ENCODE assay signal across 16 cellular contexts in the genomic region with DNA sequence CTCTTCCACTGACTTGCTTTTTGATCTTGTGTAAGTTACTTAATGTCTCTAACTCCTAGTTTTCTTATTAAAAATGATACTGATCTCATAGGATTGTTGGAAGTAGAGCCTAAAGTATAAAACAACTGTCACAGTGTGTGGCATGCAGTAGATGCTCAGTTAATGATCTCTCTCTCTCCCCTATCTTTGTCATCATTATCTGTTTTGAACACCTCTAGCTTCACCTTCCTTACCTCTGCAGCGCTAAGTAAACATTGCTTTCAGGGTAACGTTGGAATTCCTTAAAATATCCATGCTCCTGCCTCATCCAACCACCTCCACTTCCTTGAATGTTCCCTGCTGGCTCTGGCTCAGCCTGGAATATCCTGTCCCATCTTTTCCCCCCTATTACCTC.
DNase-seq lines count a peak whose midpoint lies in the region; ATAC-seq and TF ChIP-seq lines count a peak whose summit lies in the region.
"Had no signal": no experiment of that assay in that cellular context is flagged by ENCODE, and none has a peak within 500 bp of the region (broad histone marks: within the 10 kb centered on the region; RNA-seq: fewer than 3 reads in every experiment).

No MANE protein-coding gene starts in this region.

- intact Hi-C loops in PC-9 (cut with micrococcal nuclease; ENCODE audit: unreplicated experiment) = no loop called here
- intact Hi-C loops in spleen (cut with DNase I; ENCODE audit: low total_unique reads) = loop anchor here (10.0 kb wide), 1 partner anchor 59 kb away; no protein-coding TSS in a partner anchor

- no peak for DNase-seq in activated naive CD8-positive, alpha-beta T cell treated with anti-CD3 and anti-CD28 coated beads, Interleukin-2, amount 50 U/mL, for 24 hours
- no peak for DNase-seq in PC-9
- no peak for DNase-seq in epithelial cell of prostate (ENCODE audit: low read depth, low spot score)
- no peak for DNase-seq in spleen
- DNase-seq in type B pancreatic cell (ENCODE audit: extremely low spot score, unreplicated experiment) = no peak
- no peak for DNase-seq in cerebellar nuclear complex (lab: John Stamatoyannopoulos, UW)
- DNase-seq: ACHN; activated CD8-positive, alpha-beta memory T cell treated with anti-CD3 and anti-CD28 coated beads, Interleukin-2, amount 10 ng/mL, durations not matched to agents 7 days and 5 days; anterior cingulate cortex; cortex of kidney; MM.1S; NCI-H1694; stomach; T-helper 1 cell had no signal

- 74 to 89% (median 88%) methylated on average over 2 of the region's 2 CpGs for WGBS in spleen, 5 donors

- no peak overlapping the region for H3K27ac ChIP-seq in PC-9
- H3K27ac ChIP-seq in epithelial cell of prostate = peak overlapping the region; percentile 71
- peak overlapping the region in 5 of 8 donors; percentile 38 to 67 (median 40) for H3K27ac ChIP-seq in spleen

- H3K9me3 Mint-ChIP-seq in activated naive CD8-positive, alpha-beta T cell (ENCODE audit: low read depth) = no peaks in the 10 kb centered on the region
- no peaks in the 10 kb centered on the region for H3K9me3 Mint-ChIP-seq in activated naive CD8-positive, alpha-beta T cell treated with anti-CD3 and anti-CD28 coated beads, Interleukin-2, amount 50 U/mL, for 24 hours
- no peaks in the 10 kb centered on the region for H3K9me3 Mint-ChIP-seq in type B pancreatic cell

- CTCF ChIA-PET in PC-9 (lab: Charles Lee) = no interaction called here

- H3K9me3 ChIP-seq in PC-9 (ENCODE audit: insufficient read depth, low read depth) (no peaks in the 10 kb centered on the region), spleen (no peaks in the 10 kb centered on the region)
- H3K9me3 ChIP-seq: stomach had no signal

- peaks cover 4% of the 10 kb centered on the region for H3K36me3 Mint-ChIP-seq in activated naive CD8-positive, alpha-beta T cell
- H3K36me3 Mint-ChIP-seq in activated naive CD8-positive, alpha-beta T cell treated with anti-CD3 and anti-CD28 coated beads, Interleukin-2, amount 50 U/mL, for 24 hours (ENCODE audit: low read depth) = peaks cover 12% of the 10 kb centered on the region
- no peaks in the 10 kb centered on the region for H3K36me3 Mint-ChIP-seq in type B pancreatic cell
- H3K36me3 Mint-ChIP-seq: activated CD8-positive, alpha-beta memory T cell treated with anti-CD3 and anti-CD28 coated beads, Interleukin-2, amount 10 ng/mL, durations not matched to agents 7 days and 5 days had no signal

- no peak overlapping the region for H2AFZ ChIP-seq in PC-9

- TF ChIP-seq CTCF in PC-9 (conservative IDR thresholded peaks at IDR 0.05) = no peak
- no peak for TF ChIP-seq CTCF in spleen (IDR thresholded peaks at IDR 0.05 in 8 of 11, conservative IDR thresholded peaks at IDR 0.05 in 3 of 11)
- no peak for TF ChIP-seq CTCF in type B pancreatic cell (conservative IDR thresholded peaks at IDR 0.05)

- peaks cover 37% of the 10 kb centered on the region for H3K79me2 ChIP-seq in PC-9 (ENCODE audit: low read depth)

- H3K27me3 ChIP-seq in PC-9 (ENCODE audit: insufficient read depth, low read depth) (no peaks in the 10 kb centered on the region), spleen (replicated peaks in 1 of 7) (no peaks in the 10 kb centered on the region)
- H3K27me3 ChIP-seq: stomach had no signal

- H3K4me3 Mint-ChIP-seq in activated naive CD8-positive, alpha-beta T cell = peak overlapping the region; percentile 27
- H3K4me3 Mint-ChIP-seq in activated naive CD8-positive, alpha-beta T cell treated with anti-CD3 and anti-CD28 coated beads, Interleukin-2, amount 50 U/mL, for 24 hours = no peak overlapping the region
- no peak overlapping the region for H3K4me3 Mint-ChIP-seq in type B pancreatic cell
- H3K4me3 Mint-ChIP-seq: activated CD8-positive, alpha-beta memory T cell treated with anti-CD3 and anti-CD28 coated beads, Interleukin-2, amount 10 ng/mL, durations not matched to agents 7 days and 5 days had no signal

- H3K4me1 ChIP-seq in PC-9 (replicated peaks; ENCODE audit: insufficient read depth) (peaks cover 73% of the 10 kb centered on the region), spleen (peaks cover 26 to 98% (median 60%) of the 10 kb centered on the region in 6 donors)

- H3K36me3 ChIP-seq in PC-9 (ENCODE audit: low read depth) (no peaks in the 10 kb centered on the region), spleen (peaks cover 0 to 4% (median 0%) of the 10 kb centered on the region in 6 donors)
- H3K36me3 ChIP-seq: stomach had no signal

- H3K27me3 Mint-ChIP-seq in activated naive CD8-positive, alpha-beta T cell = no peaks in the 10 kb centered on the region
- H3K27me3 Mint-ChIP-seq in activated naive CD8-positive, alpha-beta T cell treated with anti-CD3 and anti-CD28 coated beads, Interleukin-2, amount 50 U/mL, for 24 hours = no peaks in the 10 kb centered on the region
- peaks cover 3% of the 10 kb centered on the region for H3K27me3 Mint-ChIP-seq in type B pancreatic cell
- H3K27me3 Mint-ChIP-seq: activated CD8-positive, alpha-beta memory T cell treated with anti-CD3 and anti-CD28 coated beads, Interleukin-2, amount 10 ng/mL, durations not matched to agents 7 days and 5 days had no signal

- TF ChIP-seq POLR2A in spleen (IDR thresholded peaks at IDR 0.05) = no peak

- BruUV-seq in PC-9 (replicated peaks; lab: Mats Ljungman, UMichigan) = no TSS peak

- no peaks in the 10 kb centered on the region for H4K20me1 ChIP-seq in PC-9 (ENCODE audit: insufficient read depth)

- peak overlapping the region; percentile 24; the same call in 1 of the 2 replicates for H3K4me2 ChIP-seq in PC-9

- no peaks in the 10 kb centered on the region for H3K9me2 ChIP-seq in PC-9 (ENCODE audit: insufficient read depth)

- ATAC-seq in activated naive CD8-positive, alpha-beta T cell treated with anti-CD3 and anti-CD28 coated beads, Interleukin-2, amount 50 U/mL, for 24 hours = no peak
- ATAC-seq in GM19324 (IDR thresholded peaks at IDR 0.05; ENCODE audit: low FRiP score, unreplicated experiment) = no peak
- ATAC-seq: activated CD8-positive, alpha-beta memory T cell treated with anti-CD3 and anti-CD28 coated beads, Interleukin-2, amount 10 ng/mL, durations not matched to agents 7 days and 5 days had no signal

- H3F3A ChIP-seq in PC-9 (ENCODE audit: insufficient read depth, low read depth) = peaks cover 42% of the 10 kb centered on the region

- H3K4me1 Mint-ChIP-seq in activated naive CD8-positive, alpha-beta T cell (ENCODE audit: low read depth) = peaks cover 61% of the 10 kb centered on the region
- H3K4me1 Mint-ChIP-seq in activated naive CD8-positive, alpha-beta T cell treated with anti-CD3 and anti-CD28 coated beads, Interleukin-2, amount 50 U/mL, for 24 hours = peaks cover 67% of the 10 kb centered on the region
- peaks cover 11% of the 10 kb centered on the region for H3K4me1 Mint-ChIP-seq in type B pancreatic cell (ENCODE audit: unreplicated experiment)

- peak overlapping the region; percentile 81 for H3K27ac Mint-ChIP-seq in activated naive CD8-positive, alpha-beta T cell
- no peak overlapping the region for H3K27ac Mint-ChIP-seq in activated naive CD8-positive, alpha-beta T cell treated with anti-CD3 and anti-CD28 coated beads, Interleukin-2, amount 50 U/mL, for 24 hours
- H3K27ac Mint-ChIP-seq in type B pancreatic cell = no peak overlapping the region
- H3K27ac Mint-ChIP-seq: activated CD8-positive, alpha-beta memory T cell treated with anti-CD3 and anti-CD28 coated beads, Interleukin-2, amount 10 ng/mL, durations not matched to agents 7 days and 5 days had no signal

- H3K4me3 ChIP-seq in PC-9 (no peak overlapping the region), spleen (no peak overlapping the region)
- H3K4me3 ChIP-seq: stomach had no signal

- POLR2A ChIA-PET in PC-9 (lab: Charles Lee; ENCODE audit: unreplicated experiment) = no interaction called here
